13 cellular contexts compared by ENCODE assay signal in genomic region chr11:69144719-69145365, GRCh38. TPM values are rescaled to one million over a fixed set of nuclear protein-coding genes. Genes with fewer than 3 reads are reported as not detected.
DNase-seq lines count a peak whose midpoint lies in the region; ATAC-seq lines count a peak whose summit lies in the region.
"Had no signal": no experiment of that assay in that cellular context is flagged by ENCODE, and none has a peak within 500 bp of the region (broad histone marks: within the 10 kb centered on the region; RNA-seq: fewer than 3 reads in every experiment).

No MANE protein-coding gene starts in this region.

- peaks cover 30% of the 10 kb centered on the region for H3K9me3 Mint-ChIP-seq in activated T-helper 1 cell treated with anti-CD3 and anti-CD28 coated beads, Interleukin-12 subunit alpha, Interleukin-12 subunit beta, Interleukin-2, Interleukin-4 antibody, amounts not matched to agents 30 ng/mL and 10 ng/mL and 1 ng/mL, durations not matched to agents 14 hours and 24 hours and 36 hours

- intact Hi-C loops in activated T-helper 1 cell treated with anti-CD3 and anti-CD28 coated beads, Interleukin-12 subunit alpha, Interleukin-12 subunit beta, Interleukin-2, Interleukin-4 antibody, amounts not matched to agents 30 ng/mL and 10 ng/mL and 1 ng/mL, durations not matched to agents 14 hours and 24 hours and 36 hours (cut with micrococcal nuclease): no loop called here

- peaks cover 15% of the 10 kb centered on the region for H3K4me1 Mint-ChIP-seq in activated T-helper 1 cell treated with anti-CD3 and anti-CD28 coated beads, Interleukin-12 subunit alpha, Interleukin-12 subunit beta, Interleukin-2, Interleukin-4 antibody, amounts not matched to agents 30 ng/mL and 10 ng/mL and 1 ng/mL, durations not matched to agents 14 hours and 24 hours and 36 hours (ENCODE audit: low read depth)
- H3K4me1 Mint-ChIP-seq: memory B cell had no signal

- peaks cover 4% of the 10 kb centered on the region for H3K27me3 Mint-ChIP-seq in activated T-helper 1 cell treated with anti-CD3 and anti-CD28 coated beads, Interleukin-12 subunit alpha, Interleukin-12 subunit beta, Interleukin-2, Interleukin-4 antibody, amounts not matched to agents 30 ng/mL and 10 ng/mL and 1 ng/mL, durations not matched to agents 14 hours and 24 hours and 36 hours (ENCODE audit: insufficient read depth)

- no peak for ATAC-seq in GM21737 (IDR thresholded peaks at IDR 0.05; ENCODE audit: unreplicated experiment)
- ATAC-seq: HCT116 had no signal

- DNase-seq in activated CD4-positive, alpha-beta T cell treated with anti-CD3 and anti-CD28 coated beads for 48 hours: peak; percentile 70
- no peak for DNase-seq in activated CD4-positive, alpha-beta T cell treated with anti-CD3 and anti-CD28 coated beads for 1 hour
- DNase-seq in AG08396 (ENCODE audit: low spot score) (peak; percentile 14), glomerular visceral epithelial cell (ENCODE audit: extremely low spot score) (peak; percentile 25), NK-92 (lab: John Stamatoyannopoulos, UW; ENCODE audit: unreplicated experiment) (no peak), NCI-H1417 (lab: John Stamatoyannopoulos, UW) (no peak)
- no peak for DNase-seq in activated T-helper 1 cell treated with anti-CD3 and anti-CD28 coated beads, Interleukin-12 subunit alpha, Interleukin-12 subunit beta, Interleukin-2, Interleukin-4 antibody, amounts not matched to agents 30 ng/mL and 10 ng/mL and 1 ng/mL, durations not matched to agents 14 hours and 24 hours and 36 hours (ENCODE audit: low spot score)
- DNase-seq: NCI-H2029, NCI-H510A treated with DMSO at 0.1 percent for 48 hours, OCI-M1 had no signal

- H3K36me3 Mint-ChIP-seq in activated T-helper 1 cell treated with anti-CD3 and anti-CD28 coated beads, Interleukin-12 subunit alpha, Interleukin-12 subunit beta, Interleukin-2, Interleukin-4 antibody, amounts not matched to agents 30 ng/mL and 10 ng/mL and 1 ng/mL, durations not matched to agents 14 hours and 24 hours and 36 hours (ENCODE audit: low read depth): peaks cover 6% of the 10 kb centered on the region

- peak overlapping the region; percentile 10 for H3K27ac Mint-ChIP-seq in activated T-helper 1 cell treated with anti-CD3 and anti-CD28 coated beads, Interleukin-12 subunit alpha, Interleukin-12 subunit beta, Interleukin-2, Interleukin-4 antibody, amounts not matched to agents 30 ng/mL and 10 ng/mL and 1 ng/mL, durations not matched to agents 14 hours and 24 hours and 36 hours
- H3K27ac Mint-ChIP-seq: memory B cell had no signal

- H3K4me3 Mint-ChIP-seq in activated T-helper 1 cell treated with anti-CD3 and anti-CD28 coated beads, Interleukin-12 subunit alpha, Interleukin-12 subunit beta, Interleukin-2, Interleukin-4 antibody, amounts not matched to agents 30 ng/mL and 10 ng/mL and 1 ng/mL, durations not matched to agents 14 hours and 24 hours and 36 hours: no peak overlapping the region
- H3K4me3 Mint-ChIP-seq: memory B cell had no signal

RNA-seq across cellular contexts. Expression of gene SMIM38, which starts 10.9 kb away (rescaled TPM):
- total RNA-seq in activated T-helper 1 cell treated with anti-CD3 and anti-CD28 coated beads, Interleukin-12 subunit alpha, Interleukin-12 subunit beta, Interleukin-2, Interleukin-4 antibody, amounts not matched to agents 30 ng/mL and 10 ng/mL and 1 ng/mL, durations not matched to agents 14 hours and 24 hours and 36 hours: 0.26 and 0.37 TPM in 2 replicates

Comparison
In these comparisons a context has a peak if more than half of its experiments do, and no peak if none do; other contexts are left out.
1. DNase-seq: peak in activated CD4-positive, alpha-beta T cell treated with anti-CD3 and anti-CD28 coated beads for 48 hours (single experiment), AG08396 (single experiment) and glomerular visceral epithelial cell (single experiment); none in activated CD4-positive, alpha-beta T cell treated with anti-CD3 and anti-CD28 coated beads for 1 hour (single experiment), activated T-helper 1 cell treated with anti-CD3 and anti-CD28 coated beads, Interleukin-12 subunit alpha, Interleukin-12 subunit beta, Interleukin-2, Interleukin-4 antibody, amounts not matched to agents 30 ng/mL and 10 ng/mL and 1 ng/mL, durations not matched to agents 14 hours and 24 hours and 36 hours (single experiment), NK-92 (single experiment) and NCI-H1417 (0 of 3).